1 cellular context compared by ENCODE assay signal in the genomic region with DNA sequence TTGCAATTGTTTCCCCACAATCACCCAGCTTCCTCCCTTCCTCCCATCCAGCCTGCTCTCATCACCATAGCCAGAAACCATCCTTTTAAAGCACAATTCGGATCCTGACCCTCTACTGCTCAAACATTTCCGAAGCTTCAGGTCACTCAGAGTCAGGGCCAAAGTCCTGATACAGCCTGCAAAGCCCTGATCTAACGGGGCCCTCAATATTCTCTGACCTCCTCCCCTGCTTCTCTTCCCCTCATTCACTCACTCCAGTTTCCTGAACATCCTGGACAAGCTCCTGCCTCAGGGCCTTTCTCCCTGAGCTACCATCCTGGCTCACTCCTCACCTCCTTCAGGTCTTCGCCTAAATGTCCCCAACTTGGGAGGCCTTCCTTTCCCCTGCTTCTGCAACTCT.
TF ChIP-seq lines count a peak whose summit lies in the region.

No MANE protein-coding gene starts in this region.

TF ChIP-seq in WTC11, 78 proteins besides CTCF, POLR2A, EP300 and RAD21 (continued from another document):
- TF ChIP-seq, protein P1, sequence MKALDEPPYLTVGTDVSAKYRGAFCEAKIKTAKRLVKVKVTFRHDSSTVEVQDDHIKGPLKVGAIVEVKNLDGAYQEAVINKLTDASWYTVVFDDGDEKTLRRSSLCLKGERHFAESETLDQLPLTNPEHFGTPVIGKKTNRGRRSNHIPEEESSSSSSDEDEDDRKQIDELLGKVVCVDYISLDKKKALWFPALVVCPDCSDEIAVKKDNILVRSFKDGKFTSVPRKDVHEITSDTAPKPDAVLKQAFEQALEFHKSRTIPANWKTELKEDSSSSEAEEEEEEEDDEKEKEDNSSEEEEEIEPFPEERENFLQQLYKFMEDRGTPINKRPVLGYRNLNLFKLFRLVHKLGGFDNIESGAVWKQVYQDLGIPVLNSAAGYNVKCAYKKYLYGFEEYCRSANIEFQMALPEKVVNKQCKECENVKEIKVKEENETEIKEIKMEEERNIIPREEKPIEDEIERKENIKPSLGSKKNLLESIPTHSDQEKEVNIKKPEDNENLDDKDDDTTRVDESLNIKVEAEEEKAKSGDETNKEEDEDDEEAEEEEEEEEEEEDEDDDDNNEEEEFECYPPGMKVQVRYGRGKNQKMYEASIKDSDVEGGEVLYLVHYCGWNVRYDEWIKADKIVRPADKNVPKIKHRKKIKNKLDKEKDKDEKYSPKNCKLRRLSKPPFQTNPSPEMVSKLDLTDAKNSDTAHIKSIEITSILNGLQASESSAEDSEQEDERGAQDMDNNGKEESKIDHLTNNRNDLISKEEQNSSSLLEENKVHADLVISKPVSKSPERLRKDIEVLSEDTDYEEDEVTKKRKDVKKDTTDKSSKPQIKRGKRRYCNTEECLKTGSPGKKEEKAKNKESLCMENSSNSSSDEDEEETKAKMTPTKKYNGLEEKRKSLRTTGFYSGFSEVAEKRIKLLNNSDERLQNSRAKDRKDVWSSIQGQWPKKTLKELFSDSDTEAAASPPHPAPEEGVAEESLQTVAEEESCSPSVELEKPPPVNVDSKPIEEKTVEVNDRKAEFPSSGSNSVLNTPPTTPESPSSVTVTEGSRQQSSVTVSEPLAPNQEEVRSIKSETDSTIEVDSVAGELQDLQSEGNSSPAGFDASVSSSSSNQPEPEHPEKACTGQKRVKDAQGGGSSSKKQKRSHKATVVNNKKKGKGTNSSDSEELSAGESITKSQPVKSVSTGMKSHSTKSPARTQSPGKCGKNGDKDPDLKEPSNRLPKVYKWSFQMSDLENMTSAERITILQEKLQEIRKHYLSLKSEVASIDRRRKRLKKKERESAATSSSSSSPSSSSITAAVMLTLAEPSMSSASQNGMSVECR (CRISPR knock-in tag; IDR thresholded peaks at IDR 0.05; ENCODE audit: borderline replicate concordance), result no peak
- TF ChIP-seq, protein P2, sequence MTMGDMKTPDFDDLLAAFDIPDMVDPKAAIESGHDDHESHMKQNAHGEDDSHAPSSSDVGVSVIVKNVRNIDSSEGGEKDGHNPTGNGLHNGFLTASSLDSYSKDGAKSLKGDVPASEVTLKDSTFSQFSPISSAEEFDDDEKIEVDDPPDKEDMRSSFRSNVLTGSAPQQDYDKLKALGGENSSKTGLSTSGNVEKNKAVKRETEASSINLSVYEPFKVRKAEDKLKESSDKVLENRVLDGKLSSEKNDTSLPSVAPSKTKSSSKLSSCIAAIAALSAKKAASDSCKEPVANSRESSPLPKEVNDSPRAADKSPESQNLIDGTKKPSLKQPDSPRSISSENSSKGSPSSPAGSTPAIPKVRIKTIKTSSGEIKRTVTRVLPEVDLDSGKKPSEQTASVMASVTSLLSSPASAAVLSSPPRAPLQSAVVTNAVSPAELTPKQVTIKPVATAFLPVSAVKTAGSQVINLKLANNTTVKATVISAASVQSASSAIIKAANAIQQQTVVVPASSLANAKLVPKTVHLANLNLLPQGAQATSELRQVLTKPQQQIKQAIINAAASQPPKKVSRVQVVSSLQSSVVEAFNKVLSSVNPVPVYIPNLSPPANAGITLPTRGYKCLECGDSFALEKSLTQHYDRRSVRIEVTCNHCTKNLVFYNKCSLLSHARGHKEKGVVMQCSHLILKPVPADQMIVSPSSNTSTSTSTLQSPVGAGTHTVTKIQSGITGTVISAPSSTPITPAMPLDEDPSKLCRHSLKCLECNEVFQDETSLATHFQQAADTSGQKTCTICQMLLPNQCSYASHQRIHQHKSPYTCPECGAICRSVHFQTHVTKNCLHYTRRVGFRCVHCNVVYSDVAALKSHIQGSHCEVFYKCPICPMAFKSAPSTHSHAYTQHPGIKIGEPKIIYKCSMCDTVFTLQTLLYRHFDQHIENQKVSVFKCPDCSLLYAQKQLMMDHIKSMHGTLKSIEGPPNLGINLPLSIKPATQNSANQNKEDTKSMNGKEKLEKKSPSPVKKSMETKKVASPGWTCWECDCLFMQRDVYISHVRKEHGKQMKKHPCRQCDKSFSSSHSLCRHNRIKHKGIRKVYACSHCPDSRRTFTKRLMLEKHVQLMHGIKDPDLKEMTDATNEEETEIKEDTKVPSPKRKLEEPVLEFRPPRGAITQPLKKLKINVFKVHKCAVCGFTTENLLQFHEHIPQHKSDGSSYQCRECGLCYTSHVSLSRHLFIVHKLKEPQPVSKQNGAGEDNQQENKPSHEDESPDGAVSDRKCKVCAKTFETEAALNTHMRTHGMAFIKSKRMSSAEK (CRISPR knock-in tag; IDR thresholded peaks at IDR 0.05; ENCODE audit: borderline replicate concordance), result no peak
